In the genomic region with DNA sequence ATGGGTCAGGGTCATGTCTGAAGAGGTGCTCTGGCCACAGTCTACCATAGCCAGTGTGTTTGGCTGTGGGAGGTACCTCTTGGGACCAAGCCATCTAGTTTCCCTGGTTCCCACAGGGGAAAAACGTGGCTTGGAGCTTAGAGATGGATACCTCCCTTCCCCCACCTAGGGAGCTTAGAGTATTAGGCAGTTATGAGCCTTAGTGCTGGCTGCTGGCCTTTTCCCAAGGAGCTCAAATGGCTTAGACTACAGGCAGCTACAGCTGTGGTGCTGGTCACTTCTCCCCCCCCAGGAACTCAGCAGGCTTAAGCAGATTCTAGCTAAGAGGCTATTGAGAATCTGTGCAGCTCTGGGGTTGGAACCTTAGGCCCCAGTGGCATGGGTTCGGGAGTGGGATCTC, we compare ENCODE assay signal across 21 cellular contexts.
"Had no signal": no experiment of that assay in that cellular context is flagged by ENCODE, and none has a peak within 500 bp of the region (broad histone marks: within the 10 kb centered on the region; RNA-seq: fewer than 3 reads in every experiment).

No MANE protein-coding gene starts in this region.

- H3K4me1 ChIP-seq: heart right ventricle, left ventricle myocardium inferior, parathyroid adenoma, psoas muscle, right atrium auricular region, upper lobe of left lung, vagina had no signal

- H3K27ac ChIP-seq: heart right ventricle, hepatocyte, left ventricle myocardium inferior, neutrophil, parathyroid adenoma, psoas muscle, right atrium auricular region, right lobe of liver, transverse colon, upper lobe of left lung, vagina had no signal

- H3K27me3 ChIP-seq: heart right ventricle, hepatocyte, neutrophil, right atrium auricular region, right lobe of liver, transverse colon, upper lobe of left lung, vagina had no signal

- H3K9me3 ChIP-seq: left ventricle myocardium inferior, mucosa of descending colon, neutrophil, psoas muscle, right atrium auricular region, transverse colon, vagina had no signal

- DNase-seq: heart right ventricle; islet precursor cell; left ventricle myocardium inferior; midbrain; naive thymus-derived CD4-positive, alpha-beta T cell; occipital lobe; psoas muscle; stimulated activated CD4-positive, alpha-beta T cell treated with anti-CD3 and anti-CD28 coated beads, Interleukin-1b, Interleukin-23, amount 100 ng/mL, for 48 hours; stimulated activated CD4-positive, alpha-beta T cell treated with anti-CD3 and anti-CD28 coated beads, Interleukin-2, amount 100 ng/mL, for 48 hours; stimulated activated naive CD4-positive, alpha-beta T cell; transverse colon had no signal

- H3K36me3 ChIP-seq: heart right ventricle, left ventricle myocardium inferior, neutrophil, right atrium auricular region, right lobe of liver, transverse colon, upper lobe of left lung, vagina had no signal

- H3K79me2 ChIP-seq: hepatocyte, parathyroid adenoma had no signal

- H3K9ac ChIP-seq: parathyroid adenoma had no signal

- H3K4me2 ChIP-seq: hepatocyte, smooth muscle cell had no signal

- H3K4me3 ChIP-seq: heart right ventricle, hepatocyte, left ventricle myocardium inferior, lung, mucosa of descending colon, psoas muscle, right atrium auricular region, right lobe of liver, smooth muscle cell, transverse colon, upper lobe of left lung, vagina had no signal
